Comparison of ENCODE assay signal across 14 cellular contexts in the genomic region with DNA sequence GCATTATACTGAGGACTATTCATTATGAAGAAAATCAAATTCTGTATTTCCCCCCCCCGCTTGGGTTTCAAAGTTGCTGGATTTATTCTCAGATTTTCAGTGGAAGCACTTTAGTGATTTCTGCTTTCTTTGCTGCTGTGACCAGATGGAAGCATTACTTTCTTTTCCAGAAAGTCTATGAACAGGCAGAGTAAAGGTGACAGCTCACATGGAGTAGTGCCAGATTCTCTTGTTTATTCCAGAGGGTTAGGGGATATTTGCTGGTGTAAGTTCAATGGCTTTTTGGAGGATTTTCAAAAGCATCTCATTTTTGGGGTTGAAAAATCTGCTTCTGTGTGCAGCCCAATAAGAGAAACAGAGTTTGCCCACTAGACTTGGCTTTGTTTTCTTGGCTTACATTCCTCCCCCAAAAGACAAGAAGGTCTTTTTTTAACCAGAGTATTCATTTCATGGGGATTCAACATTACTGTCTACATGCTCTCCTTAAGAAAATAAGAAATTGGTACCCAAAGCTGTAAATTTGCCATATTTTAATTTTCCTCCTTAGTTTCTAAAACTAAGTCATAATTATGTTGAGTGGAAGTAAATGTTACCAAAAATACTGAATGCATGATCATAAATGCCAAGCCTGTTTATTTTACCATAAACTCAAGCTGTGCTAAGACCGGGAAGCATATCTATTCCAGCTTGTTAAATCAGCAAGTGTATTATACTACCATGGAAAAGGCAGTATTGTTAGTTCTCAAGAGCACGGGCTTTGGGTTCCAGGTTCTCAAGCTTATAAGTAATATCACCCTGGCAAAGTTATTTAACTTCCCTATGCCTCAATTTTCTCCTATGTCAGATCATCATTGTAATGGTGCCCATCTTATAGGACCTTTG.
DNase-seq lines count a peak whose midpoint lies in the region; FAIRE-seq and TF ChIP-seq lines count a peak whose summit lies in the region.
"Had no signal": no experiment of that assay in that cellular context is flagged by ENCODE, and none has a peak within 500 bp of the region (broad histone marks: within the 10 kb centered on the region; RNA-seq: fewer than 3 reads in every experiment).

No MANE protein-coding gene starts in this region.

- POLR2A ChIA-PET in HEK293T (lab: Yijun Ruan, JAX) = no interaction called here

- no peaks in the 10 kb centered on the region for H3K36me3 Mint-ChIP-seq in astrocyte (ENCODE audit: low read depth, unreplicated experiment)
- H3K36me3 Mint-ChIP-seq in endodermal cell (ENCODE audit: low read depth) = no peaks in the 10 kb centered on the region
- H3K36me3 Mint-ChIP-seq: CD4-positive, CD25-positive, alpha-beta regulatory T cell had no signal

- H3K9me3 ChIP-seq in astrocyte (ENCODE audit: insufficient read depth, low read depth, low read length) (no peaks in the 10 kb centered on the region), parathyroid adenoma (ENCODE audit: control insufficient read depth, low read length) (no peaks in the 10 kb centered on the region), endodermal cell (ENCODE audit: control insufficient read depth, low read length) (no peaks in the 10 kb centered on the region)
- H3K9me3 ChIP-seq: BLaER1 treated with 17β-estradiol and CSF1 and Interleukin-3, amounts not matched to agents 10 nM and 100 nM had no signal

- no peak for TF ChIP-seq CTCF in astrocyte (IDR thresholded peaks at IDR 0.05; ENCODE audit: insufficient read depth, low read depth, low read length)
- no peak for TF ChIP-seq CTCF in parathyroid adenoma (IDR thresholded peaks at IDR 0.05)
- no peak for TF ChIP-seq CTCF in endodermal cell (conservative IDR thresholded peaks at IDR 0.05)

- no peaks in the 10 kb centered on the region for H3K9me3 Mint-ChIP-seq in astrocyte (ENCODE audit: unreplicated experiment)
- no peaks in the 10 kb centered on the region for H3K9me3 Mint-ChIP-seq in endodermal cell

- H3K4me3 Mint-ChIP-seq in astrocyte (ENCODE audit: unreplicated experiment) = no peak overlapping the region
- no peak overlapping the region for H3K4me3 Mint-ChIP-seq in endodermal cell
- H3K4me3 Mint-ChIP-seq: CD4-positive, CD25-positive, alpha-beta regulatory T cell had no signal

- no peak overlapping the region for H3K4me2 ChIP-seq in astrocyte (ENCODE audit: low read length)
- H3K4me2 ChIP-seq in parathyroid adenoma (ENCODE audit: low read length) = no peak overlapping the region
- H3K4me2 ChIP-seq: BLaER1 treated with 17β-estradiol and CSF1 and Interleukin-3, amounts not matched to agents 10 nM and 100 nM had no signal

- H2AFZ ChIP-seq in astrocyte (ENCODE audit: low read depth, low read length) (no peak overlapping the region), parathyroid adenoma (peak overlapping the region; percentile 51)

- H3K79me2 ChIP-seq in astrocyte (ENCODE audit: insufficient read depth, low read length) (no peaks in the 10 kb centered on the region), parathyroid adenoma (no peaks in the 10 kb centered on the region)

- no peaks in the 10 kb centered on the region for H3K27me3 Mint-ChIP-seq in astrocyte (ENCODE audit: low read depth, unreplicated experiment)
- H3K27me3 Mint-ChIP-seq in endodermal cell (ENCODE audit: insufficient read depth) = no peaks in the 10 kb centered on the region
- H3K27me3 Mint-ChIP-seq: CD4-positive, CD25-positive, alpha-beta regulatory T cell had no signal

- no peaks in the 10 kb centered on the region for H3K36me3 ChIP-seq in astrocyte (ENCODE audit: insufficient read depth, low read length)
- H3K36me3 ChIP-seq in parathyroid adenoma (ENCODE audit: control insufficient read depth, insufficient read depth, low read length) = no peaks in the 10 kb centered on the region
- H3K36me3 ChIP-seq in endodermal cell (ENCODE audit: control insufficient read depth, insufficient read depth, low read length) = no peaks in the 10 kb centered on the region
- H3K36me3 ChIP-seq: BLaER1 treated with 17β-estradiol and CSF1 and Interleukin-3, amounts not matched to agents 10 nM and 100 nM had no signal

- CTCF ChIA-PET in HEK293T (lab: Yijun Ruan, JAX) = no interaction called here

- H4K20me1 ChIP-seq in astrocyte (ENCODE audit: insufficient read depth, low read length) = no peaks in the 10 kb centered on the region
- H4K20me1 ChIP-seq: BLaER1 treated with 17β-estradiol and CSF1 and Interleukin-3, amounts not matched to agents 10 nM and 100 nM had no signal

- no peak for FAIRE-seq in astrocyte (lab: Jason Lieb, UNC)
- FAIRE-seq: GM12878, GM18507, H54 had no signal

- H3K27ac ChIP-seq in astrocyte (ENCODE audit: low read depth, low read length) = no peak overlapping the region
- H3K27ac ChIP-seq in parathyroid adenoma = peak overlapping the region; percentile 5
- no peak overlapping the region for H3K27ac ChIP-seq in endodermal cell (ENCODE audit: low read depth, low read length)
- H3K27ac ChIP-seq: BLaER1 treated with 17β-estradiol and CSF1 and Interleukin-3, amounts not matched to agents 10 nM and 100 nM had no signal

- H3K27me3 ChIP-seq in astrocyte (ENCODE audit: insufficient read depth, low read length) (no peaks in the 10 kb centered on the region), parathyroid adenoma (ENCODE audit: control insufficient read depth, insufficient read depth, low read length) (no peaks in the 10 kb centered on the region), endodermal cell (ENCODE audit: control insufficient read depth, insufficient read depth, low read length, poor library complexity, severe bottlenecking) (no peaks in the 10 kb centered on the region)
- H3K27me3 ChIP-seq: BLaER1 treated with 17β-estradiol and CSF1 and Interleukin-3, amounts not matched to agents 10 nM and 100 nM had no signal

- in situ Hi-C loops in G401 (cut with HindIII; ENCODE audit: low sequenced_read_pairs) = no loop called here

- H3K27ac Mint-ChIP-seq in astrocyte (ENCODE audit: unreplicated experiment) (no peak overlapping the region), endodermal cell (no peak overlapping the region)
- H3K27ac Mint-ChIP-seq: CD4-positive, CD25-positive, alpha-beta regulatory T cell had no signal

- H3K4me1 ChIP-seq in astrocyte (ENCODE audit: insufficient read depth, low read length) = no peaks in the 10 kb centered on the region
- peaks cover 14% of the 10 kb centered on the region for H3K4me1 ChIP-seq in parathyroid adenoma
- no peaks in the 10 kb centered on the region for H3K4me1 ChIP-seq in endodermal cell (ENCODE audit: control insufficient read depth, insufficient read depth, low read length)
- H3K4me1 ChIP-seq: BLaER1 treated with 17β-estradiol and CSF1 and Interleukin-3, amounts not matched to agents 10 nM and 100 nM had no signal

- DNase-seq in G401 (ENCODE audit: low spot score) = peak; percentile 94
- DNase-seq in HEK293T (ENCODE audit: extremely low spot score) = no peak
- DNase-seq in astrocyte (ENCODE audit: low read depth) = peak; percentile 19
- DNase-seq in HT-29 (ENCODE audit: low spot score) = no peak
- DNase-seq in endodermal cell = no peak
- DNase-seq in NCI-H1092 (lab: John Stamatoyannopoulos, UW) = no peak
- DNase-seq: ACHN; CD4-positive, CD25-positive, alpha-beta regulatory T cell; DMS53 had no signal

- H3K4me1 Mint-ChIP-seq in astrocyte (ENCODE audit: low read depth, unreplicated experiment) (no peaks in the 10 kb centered on the region), endodermal cell (no peaks in the 10 kb centered on the region)
- H3K4me1 Mint-ChIP-seq: CD4-positive, CD25-positive, alpha-beta regulatory T cell had no signal

- H3K4me3 ChIP-seq in astrocyte (ENCODE audit: insufficient read depth, low read depth, low read length) (no peak overlapping the region), parathyroid adenoma (ENCODE audit: low read depth, low read length) (no peak overlapping the region), endodermal cell (ENCODE audit: low read length) (no peak overlapping the region)
- H3K4me3 ChIP-seq: BLaER1 treated with 17β-estradiol and CSF1 and Interleukin-3, amounts not matched to agents 10 nM and 100 nM; GM12878 had no signal

- no peak overlapping the region for H3K9ac ChIP-seq in astrocyte (ENCODE audit: low read length)
- no peak overlapping the region for H3K9ac ChIP-seq in parathyroid adenoma
- H3K9ac ChIP-seq in endodermal cell (ENCODE audit: extremely low read depth, low read length, poor library complexity, severe bottlenecking) = no peak overlapping the region
- H3K9ac ChIP-seq: BLaER1 treated with 17β-estradiol and CSF1 and Interleukin-3, amounts not matched to agents 10 nM and 100 nM had no signal

- 80 to 100% methylated on average over 1 to 3 of the region's 3 CpGs for WGBS in endodermal cell (ENCODE audit: insufficient coverage in 1 of 2, insufficient read length in 1 of 2), 2 experiments

TF ChIP-seq in HEK293T, 16 proteins besides CTCF, POLR2A, EP300 and RAD21:
- TF ChIP-seq FOXA1 (IDR thresholded peaks at IDR 0.05) (no peak), ZNF384 (IDR thresholded peaks at IDR 0.05) (no peak), CTBP1 (IDR thresholded peaks at IDR 0.05; ENCODE audit: borderline replicate concordance) (peak; percentile 71; the same call in 1 of the 2 replicates), ARNT (IDR thresholded peaks at IDR 0.05) (0 out of 2 replicates have a peak, but pooled peaks have one; percentile 16), FOXM1 (IDR thresholded peaks at IDR 0.05; ENCODE audit: borderline replicate concordance) (no peak), NFRKB (IDR thresholded peaks at IDR 0.05) (no peak)
- TF ChIP-seq, protein P1, sequence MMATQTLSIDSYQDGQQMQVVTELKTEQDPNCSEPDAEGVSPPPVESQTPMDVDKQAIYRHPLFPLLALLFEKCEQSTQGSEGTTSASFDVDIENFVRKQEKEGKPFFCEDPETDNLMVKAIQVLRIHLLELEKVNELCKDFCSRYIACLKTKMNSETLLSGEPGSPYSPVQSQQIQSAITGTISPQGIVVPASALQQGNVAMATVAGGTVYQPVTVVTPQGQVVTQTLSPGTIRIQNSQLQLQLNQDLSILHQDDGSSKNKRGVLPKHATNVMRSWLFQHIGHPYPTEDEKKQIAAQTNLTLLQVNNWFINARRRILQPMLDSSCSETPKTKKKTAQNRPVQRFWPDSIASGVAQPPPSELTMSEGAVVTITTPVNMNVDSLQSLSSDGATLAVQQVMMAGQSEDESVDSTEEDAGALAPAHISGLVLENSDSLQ (IDR thresholded peaks at IDR 0.05) = peak; percentile 55; the same call in 1 of the 2 replicates

Comparison
In these comparisons a context has a peak if more than half of its experiments do, and no peak if none do; other contexts are left out.
1. DNase-seq: peak in G401 (single experiment) and astrocyte (single experiment); none in HEK293T (single experiment), HT-29 (single experiment), endodermal cell (single experiment) and NCI-H1092 (single experiment).